Comparison of ENCODE assay signal across 1 cellular context in genomic region chr2:46500801-46501200, GRCh38.
TF ChIP-seq lines count a peak whose summit lies in the region.

No MANE protein-coding gene starts in this region.

TF ChIP-seq in GM12878, 131 proteins besides CTCF, POLR2A, EP300 and RAD21:
- TF ChIP-seq MAX (IDR thresholded peaks at IDR 0.05; ENCODE audit: low read depth, low read length) (no peak), IKZF2 (IDR thresholded peaks at IDR 0.05) (no peak), RCOR1 (conservative IDR thresholded peaks at IDR 0.05; ENCODE audit: low read depth, low read length) (no peak), LARP7 (IDR thresholded peaks at IDR 0.05) (no peak), ZNF24 (IDR thresholded peaks at IDR 0.05) (no peak), RELA (IDR thresholded peaks at IDR 0.05; ENCODE audit: borderline replicate concordance, partially characterized antibody) (no peak), MTA2 (IDR thresholded peaks at IDR 0.05; ENCODE audit: low read depth) (no peak), CHD2 (IDR thresholded peaks at IDR 0.05; ENCODE audit: borderline replicate concordance, low read depth, low read length) (no peak), MEF2B (IDR thresholded peaks at IDR 0.05; ENCODE audit: partially characterized antibody, poor library complexity, severe bottlenecking) (no peak), FOXM1 (IDR thresholded peaks at IDR 0.05; ENCODE audit: low read depth, low read length) (no peak), MYB (IDR thresholded peaks at IDR 0.05; ENCODE audit: borderline replicate concordance, low read depth, low read length) (no peak)
- TF ChIP-seq, protein P1, sequence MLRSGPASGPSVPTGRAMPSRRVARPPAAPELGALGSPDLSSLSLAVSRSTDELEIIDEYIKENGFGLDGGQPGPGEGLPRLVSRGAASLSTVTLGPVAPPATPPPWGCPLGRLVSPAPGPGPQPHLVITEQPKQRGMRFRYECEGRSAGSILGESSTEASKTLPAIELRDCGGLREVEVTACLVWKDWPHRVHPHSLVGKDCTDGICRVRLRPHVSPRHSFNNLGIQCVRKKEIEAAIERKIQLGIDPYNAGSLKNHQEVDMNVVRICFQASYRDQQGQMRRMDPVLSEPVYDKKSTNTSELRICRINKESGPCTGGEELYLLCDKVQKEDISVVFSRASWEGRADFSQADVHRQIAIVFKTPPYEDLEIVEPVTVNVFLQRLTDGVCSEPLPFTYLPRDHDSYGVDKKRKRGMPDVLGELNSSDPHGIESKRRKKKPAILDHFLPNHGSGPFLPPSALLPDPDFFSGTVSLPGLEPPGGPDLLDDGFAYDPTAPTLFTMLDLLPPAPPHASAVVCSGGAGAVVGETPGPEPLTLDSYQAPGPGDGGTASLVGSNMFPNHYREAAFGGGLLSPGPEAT (IDR thresholded peaks at IDR 0.05; ENCODE audit: low read depth), result no peak
TF ChIP-seq in GM12878: peak in this region for 0.
